Comparison of ENCODE assay signal across 20 cellular contexts in the genomic region with DNA sequence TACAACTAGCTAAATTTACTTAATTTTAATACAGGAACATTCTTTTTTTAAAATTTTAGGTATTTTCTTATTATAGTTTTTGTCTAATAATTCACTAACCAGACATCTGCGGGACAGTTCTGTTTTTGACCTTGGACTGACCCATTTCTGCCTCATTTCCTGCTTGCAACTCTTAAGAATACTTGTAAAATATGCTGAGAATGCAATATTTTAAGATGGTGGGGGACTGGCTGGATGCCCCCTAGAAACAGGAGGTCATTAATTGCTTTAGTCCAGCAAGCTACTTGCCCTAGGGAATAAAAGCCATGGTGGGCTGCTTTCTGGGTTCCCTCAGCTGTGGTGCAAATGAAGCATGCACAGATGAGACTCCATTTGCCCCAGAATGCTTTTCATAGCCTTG.
"Had no signal": no experiment of that assay in that cellular context is flagged by ENCODE, and none has a peak within 500 bp of the region (broad histone marks: within the 10 kb centered on the region; RNA-seq: fewer than 3 reads in every experiment).

No MANE protein-coding gene starts in this region.

- H3K36me3 ChIP-seq: MG63, SJSA1 had no signal

- H3K4me3 ChIP-seq: MG63, SJSA1, SK-N-MC had no signal

- H3K27me3 ChIP-seq: MG63, SJSA1 had no signal

- DNase-seq: Karpas-422, KG1, MG63, NCI-H1092, NCI-H1105 treated with DMSO at 0.1 percent for 48 hours, NCI-H1417 treated with DMSO at 0.1 percent for 48 hours, NCI-H146, NCI-H1694 treated with DMSO at 0.1 percent for 48 hours, NCI-H1930, NCI-H2081, NCI-H2107, NCI-H2227 treated with DMSO at 0.1 percent for 48 hours, NCI-H524, NCI-H526 treated with DMSO at 0.1 percent for 48 hours, NCI-H774, Right ventricle myocardium superior, RPMI8226, SIG-M5 had no signal

- H3K4me1 ChIP-seq: SJSA1 had no signal

- H3K9me3 ChIP-seq: MG63, SJSA1 had no signal

- H3K27ac ChIP-seq: SJSA1, SK-N-MC had no signal
